Comparison of ENCODE assay signal across 8 cellular contexts in genomic region chr15:82502700-82503339, GRCh38. TPM values are rescaled to one million over a fixed set of nuclear protein-coding genes. Genes with fewer than 3 reads are reported as not detected.
DNase-seq lines count a peak whose midpoint lies in the region; ATAC-seq and TF ChIP-seq lines count a peak whose summit lies in the region.
"Not testable (repeated sequence)": the region's sequence is repeated elsewhere in the genome, so short reads cannot be mapped to it uniquely, and the experiment has no call there.

No MANE protein-coding gene starts in this region.

- not testable (repeated sequence) for H3K4me1 ChIP-seq in GM23338 (ENCODE audit: insufficient read depth); upper lobe of left lung

- not testable (repeated sequence) for TF ChIP-seq POLR2A in upper lobe of left lung (IDR thresholded peaks at IDR 0.05)

- 47 to 48% methylated on average over 2 of the region's 7 CpGs for WGBS in upper lobe of left lung, 2 donors

- not testable (repeated sequence) for H3F3A ChIP-seq in GM23338 (replicated peaks; ENCODE audit: low read depth)

- H3K27ac ChIP-seq in GM23338 (ENCODE audit: low read depth); brain microvascular endothelial cell; upper lobe of left lung: not testable (repeated sequence)

- H3K4me3 Mint-ChIP-seq in GM23338, natural killer cell: not testable (repeated sequence)

- not testable (repeated sequence) for H3K36me3 ChIP-seq in GM23338 (ENCODE audit: insufficient read depth); brain microvascular endothelial cell (replicated peaks); upper lobe of left lung

- not testable (repeated sequence) for H3K79me2 ChIP-seq in GM23338 (replicated peaks; ENCODE audit: insufficient read depth)

- H3K4me1 Mint-ChIP-seq in GM23338, natural killer cell: not testable (repeated sequence)

- TF ChIP-seq EP300 in upper lobe of left lung (IDR thresholded peaks at IDR 0.05) = not testable (repeated sequence)

- H3K36me3 Mint-ChIP-seq in GM23338 (ENCODE audit: low read depth); natural killer cell: not testable (repeated sequence)

- H3K27me3 Mint-ChIP-seq in GM23338 (ENCODE audit: insufficient read depth, low read depth, poor library complexity); natural killer cell (ENCODE audit: low read depth in 2 of 2): not testable (repeated sequence)

- TF ChIP-seq CTCF in GM10266 (IDR thresholded peaks at IDR 0.05; ENCODE audit: control insufficient read depth, insufficient read depth, low read depth, missing control alignments) (peak; percentile 33), GM23338 (conservative IDR thresholded peaks at IDR 0.05; ENCODE audit: low read depth in 2 of 2) (peak in 1 of 2 experiments; percentile 51; a peak in 2 of 4 replicates)
- not testable (repeated sequence) for TF ChIP-seq CTCF in brain microvascular endothelial cell (IDR thresholded peaks at IDR 0.05; ENCODE audit: low read depth, low read length, missing control alignments); natural killer cell (IDR thresholded peaks at IDR 0.05); upper lobe of left lung (IDR thresholded peaks at IDR 0.05)

- H3K9me3 Mint-ChIP-seq in GM23338, natural killer cell: not testable (repeated sequence)

- H3K9me3 ChIP-seq in upper lobe of left lung = not testable (repeated sequence)

- H3K27ac Mint-ChIP-seq in GM23338, natural killer cell: not testable (repeated sequence)

- not testable (repeated sequence) for H3K4me2 ChIP-seq in GM23338

- not testable (repeated sequence) for H3K27me3 ChIP-seq in GM23338 (ENCODE audit: insufficient read depth); brain microvascular endothelial cell (replicated peaks); upper lobe of left lung

- DNase-seq in GM10266 (ENCODE audit: extremely low spot score); GM23338 (ENCODE audit: low spot score); Right ventricle myocardium superior; natural killer cell; upper lobe of left lung: not testable (repeated sequence)
- DNase-seq in activated CD4-positive, alpha-beta T cell treated with anti-CD3 and anti-CD28 coated beads, Interleukin-2, amount 50 U/mL, for 48 hours = peak; percentile 2 to 11
- DNase-seq in brain microvascular endothelial cell = peak; percentile 3

- H3K4me3 ChIP-seq in GM23338; brain microvascular endothelial cell (ENCODE audit: low read depth, low read length); upper lobe of left lung: not testable (repeated sequence)

- not testable (repeated sequence) for H3K9me2 ChIP-seq in GM23338 (ENCODE audit: insufficient read depth)

- not testable (repeated sequence) for H4K20me1 ChIP-seq in GM23338 (replicated peaks; ENCODE audit: insufficient read depth)

- intact Hi-C loops in Right ventricle myocardium superior (cut with DNase I); natural killer cell (cut with micrococcal nuclease): not testable (repeated sequence)

- ATAC-seq in GM23338 = peak; percentile 88
- peak; percentile 55 for ATAC-seq in HG03442 (IDR thresholded peaks at IDR 0.05; ENCODE audit: unreplicated experiment)
- ATAC-seq in Right ventricle myocardium superior (ENCODE audit: poor library complexity) = peak; percentile 85
- peak; percentile 61 to 87 (median 76) for ATAC-seq in natural killer cell
- ATAC-seq in upper lobe of left lung (ENCODE audit: low FRiP score in 2 of 2) = peak; percentile 77 to 85

- in situ Hi-C loops in brain microvascular endothelial cell (cut with HindIII; ENCODE audit: low pct_ligation_motif_present, low sequenced_read_pairs) = not testable (repeated sequence)

- H2AFZ ChIP-seq in GM23338 = not testable (repeated sequence)

RNA-seq across cellular contexts. Expression of gene RPS17, which starts 37.4 kb away (rescaled TPM):
- 1,579 and 1,741 TPM in 2 replicates for total RNA-seq in GM23338 (2014; rRNA removed; shearing (Covaris generic))
- 1,928 and 2,137 TPM in 2 replicates for polyA plus RNA-seq in GM23338 (2016; fragmentation: Nextera tagmentation; extraction: Ambion mirVana)
- total RNA-seq in Right ventricle myocardium superior (707 TPM), natural killer cell (1,000 to 10,000 TPM; 1,035 to 1,314 (median 1,130) TPM), upper lobe of left lung (1,000 to 10,000 TPM in 4 of 6 donors, 100 to 1,000 TPM in 2; 299 to 1,601 (median 1,108) TPM)
